ENCODE assay signal across 17 cellular contexts in genomic region chr5:90093931-90094485, GRCh38.
"Had no signal": no experiment of that assay in that cellular context is flagged by ENCODE, and none has a peak within 500 bp of the region (broad histone marks: within the 10 kb centered on the region; RNA-seq: fewer than 3 reads in every experiment).

No MANE protein-coding gene starts in this region.

- H3K27me3 ChIP-seq: ascending aorta, heart left ventricle, right atrium auricular region, thyroid gland, vagina had no signal

- H3K4me1 ChIP-seq: thyroid gland, vagina had no signal

- ATAC-seq: activated T-cell treated with anti-CD3 and anti-CD28 coated beads, Interleukin-2, amount 50 U/mL, for 72 hours; heart left ventricle had no signal

- H3K9me3 ChIP-seq: thyroid gland, vagina had no signal

- H3K27ac ChIP-seq: ascending aorta, heart left ventricle, right atrium auricular region, thyroid gland, vagina, VCaP had no signal

- DNase-seq: activated CD4-positive, alpha-beta memory T cell treated with anti-CD3 and anti-CD28 coated beads for 36 hours; activated naive CD8-positive, alpha-beta T cell treated with anti-CD3 and anti-CD28 coated beads, Interleukin-2, amount 10 ng/mL, durations not matched to agents 7 days and 5 days; activated T-cell treated with anti-CD3 and anti-CD28 coated beads, Interleukin-2, amount 50 U/mL, for 72 hours; caudate nucleus; effector memory CD4-positive, alpha-beta T cell; erythroblast; foreskin melanocyte; heart left ventricle; islet precursor cell; posterior cingulate gyrus; small intestine; T-helper 9 cell; thyroid gland had no signal

- H3K4me3 ChIP-seq: ascending aorta, heart left ventricle, right atrium auricular region, thyroid gland, vagina had no signal

- H3K36me3 ChIP-seq: ascending aorta, heart left ventricle, right atrium auricular region, thyroid gland, vagina had no signal
